ENCODE assay signal across 1 cellular context in genomic region chr9:68329106-68329505, GRCh38. TPM values are rescaled to one million over a fixed set of nuclear protein-coding genes. Genes with fewer than 3 reads are reported as not detected.
"Had no signal": no experiment of that assay in that cellular context is flagged by ENCODE, and none has a peak within 500 bp of the region (broad histone marks: within the 10 kb centered on the region; RNA-seq: fewer than 3 reads in every experiment).

No MANE protein-coding gene starts in this region.

RNA-seq across cellular contexts. Expression of gene FOXD4L3, which starts 26.4 kb away (rescaled TPM):
- total RNA-seq: G401 had no signal
